In genomic region chr15:22243440-22244130, GRCh38 we compare ENCODE assay signal across 25 cellular contexts.
DNase-seq lines count a peak whose midpoint lies in the region; ATAC-seq, FAIRE-seq and TF ChIP-seq lines count a peak whose summit lies in the region.
"Had no signal": no experiment of that assay in that cellular context is flagged by ENCODE, and none has a peak within 500 bp of the region (broad histone marks: within the 10 kb centered on the region; RNA-seq: fewer than 3 reads in every experiment).

No MANE protein-coding gene starts in this region.

- H3K79me2 ChIP-seq in osteoblast (ENCODE audit: insufficient read depth, low read length) = no peaks in the 10 kb centered on the region

- TF ChIP-seq RAD21 in A549 (conservative IDR thresholded peaks at IDR 0.05 in 1 of 2, IDR thresholded peaks at IDR 0.05 in 1 of 2) = no peak

- H2AFZ ChIP-seq in osteoblast (ENCODE audit: low read length) = no peak overlapping the region

- H3K4me1 ChIP-seq in A549 (peaks cover 6% of the 10 kb centered on the region; the same call in 2 of the 3 replicates), HUES64 (ENCODE audit: insufficient read depth, low read length) (no peaks in the 10 kb centered on the region), osteoblast (ENCODE audit: insufficient read depth, low read length) (no peaks in the 10 kb centered on the region)
- H3K4me1 ChIP-seq: BE2C had no signal

- H3K9ac ChIP-seq in HUES64 (ENCODE audit: low read depth, low read length) = no peak overlapping the region
- H3K9ac ChIP-seq: BLaER1 had no signal

- WGBS in A549 (ENCODE audit: missing lambda C conversion rate) = 37% methylated on average over 8 of the region's 8 CpGs
- 81% methylated on average over 8 of the region's 8 CpGs for WGBS in HUES64

- no peak for TF ChIP-seq CTCF in A549 (IDR thresholded peaks at IDR 0.05)
- TF ChIP-seq CTCF in osteoblast (IDR thresholded peaks at IDR 0.05; ENCODE audit: extremely low read depth, low read depth, low read length) = no peak

- H3K9me3 ChIP-seq in A549 (peaks cover 27% of the 10 kb centered on the region), HUES64 (ENCODE audit: insufficient read depth, low read depth, low read length) (peaks cover 86% of the 10 kb centered on the region), osteoblast (ENCODE audit: low read depth, low read length) (peaks cover 6% of the 10 kb centered on the region)
- H3K9me3 ChIP-seq: BE2C, BLaER1 had no signal

- H3K27ac ChIP-seq in A549 (no peak overlapping the region), HUES64 (ENCODE audit: low read depth, low read length) (no peak overlapping the region), osteoblast (ENCODE audit: low read depth, low read length) (no peak overlapping the region)
- H3K27ac ChIP-seq: 22Rv1, BLaER1 had no signal

- no peak for TF ChIP-seq EP300 in A549 (IDR thresholded peaks at IDR 0.05)

- no peaks in the 10 kb centered on the region for H3K27me3 ChIP-seq in HUES64 (ENCODE audit: insufficient read depth, low read length)
- H3K27me3 ChIP-seq in osteoblast (ENCODE audit: insufficient read depth, low read length) = no peaks in the 10 kb centered on the region
- H3K27me3 ChIP-seq: BE2C, BLaER1 had no signal

- ATAC-seq in A549 (no peak), HG03460 (IDR thresholded peaks at IDR 0.05; ENCODE audit: unreplicated experiment) (no peak), HG02571 (IDR thresholded peaks at IDR 0.05; ENCODE audit: unreplicated experiment) (no peak)
- ATAC-seq: GM12878 had no signal

- TF ChIP-seq POLR2A in A549 (IDR thresholded peaks at IDR 0.05; ENCODE audit: low read length) = no peak; the same call in 1 of the 2 replicates

- H3K4me2 ChIP-seq in A549 (no peak overlapping the region), osteoblast (ENCODE audit: insufficient read depth, low read length) (no peak overlapping the region)
- H3K4me2 ChIP-seq: BLaER1 had no signal

- no peak for DNase-seq in A549 (ENCODE audit: low read depth in 1 of 2, low spot score in 1 of 2)
- peak; percentile 61 for DNase-seq in osteoblast (ENCODE audit: insufficient read length, low spot score, missing footprints)
- DNase-seq in cerebellar nuclear complex (lab: John Stamatoyannopoulos, UW) = no peak
- DNase-seq: ACHN; BE2C; C1 segment of cervical spinal cord; CD4-positive, alpha-beta memory T cell; CD4-positive, CD25-positive, alpha-beta regulatory T cell; CD8-positive, alpha-beta memory T cell; COR-L47; DMS 273 treated with DMSO at 0.1 percent for 48 hours; DMS153; DMS53; DMS79; DND-41; EL; GDM1 had no signal

- POLR2A ChIA-PET in A549 (lab: Yijun Ruan, JAX) = no interaction called here

- no peaks in the 10 kb centered on the region for H3K36me3 ChIP-seq in HUES64 (ENCODE audit: insufficient read depth, low read length)
- no peaks in the 10 kb centered on the region for H3K36me3 ChIP-seq in osteoblast (ENCODE audit: insufficient read depth, low read length)
- H3K36me3 ChIP-seq: BE2C, BLaER1 had no signal

- CTCF ChIA-PET in A549 (lab: Yijun Ruan, JAX) = interaction anchor here (0.6 to 0.9 kb wide), 2 partner anchors 1825 to 1842 kb away, joined by 3 to 4 read pairs; no protein-coding TSS in a partner anchor

- peak; percentile 90 for FAIRE-seq in A549 (lab: Jason Lieb, UNC)
- FAIRE-seq: GM12878, GM12892, GM18507 had no signal

- H3K4me3 ChIP-seq in A549 (no peak overlapping the region), HUES64 (ENCODE audit: low read length) (0 out of 2 replicates have a peak overlapping the region, but pooled peaks have one; percentile 23), osteoblast (ENCODE audit: insufficient read depth, low read length) (no peak overlapping the region)
- H3K4me3 ChIP-seq: BLaER1, GM12878 had no signal

- H4K20me1 ChIP-seq in osteoblast (ENCODE audit: insufficient read depth, low read length) = no peaks in the 10 kb centered on the region
- H4K20me1 ChIP-seq: BLaER1 had no signal

TF ChIP-seq in A549, 52 proteins besides CTCF, POLR2A, EP300 and RAD21:
- TF ChIP-seq BHLHE40 (IDR thresholded peaks at IDR 0.05; ENCODE audit: low read depth, low read length) (no peak), ZSCAN20 (CRISPR knock-in tag; IDR thresholded peaks at IDR 0.05) (no peak), JUNB (IDR thresholded peaks at IDR 0.05) (no peak), EHF (CRISPR knock-in tag; IDR thresholded peaks at IDR 0.05) (no peak), POLR2AphosphoS2 (conservative IDR thresholded peaks at IDR 0.05; ENCODE audit: low read length) (no peak), NPAS2 (CRISPR knock-in tag; IDR thresholded peaks at IDR 0.05; ENCODE audit: borderline replicate concordance) (no peak), HOXB13 (CRISPR knock-in tag; IDR thresholded peaks at IDR 0.05; ENCODE audit: low read depth) (no peak), MAFK (IDR thresholded peaks at IDR 0.05; ENCODE audit: partially characterized antibody) (no peak), FOSL2 (IDR thresholded peaks at IDR 0.05) (no peak), FOSL2 (CRISPR knock-in tag; IDR thresholded peaks at IDR 0.05) (no peak), HDAC2 (IDR thresholded peaks at IDR 0.05) (no peak)
TF ChIP-seq in A549: peak in this region for 0.
